ENCODE assay signal across 18 cellular contexts in genomic region chr12:42570076-42570475, GRCh38. TPM values are rescaled to one million over a fixed set of nuclear protein-coding genes. Genes with fewer than 3 reads are reported as not detected.
"Had no signal": no experiment of that assay in that cellular context is flagged by ENCODE, and none has a peak within 500 bp of the region (broad histone marks: within the 10 kb centered on the region; RNA-seq: fewer than 3 reads in every experiment).

No MANE protein-coding gene starts in this region.

- H3K27me3 ChIP-seq: transverse colon had no signal

- DNase-seq: activated CD4-positive, alpha-beta T cell treated with anti-CD3 and anti-CD28 coated beads for 48 hours; activated CD8-positive, alpha-beta memory T cell treated with anti-CD3 and anti-CD28 coated beads, Interleukin-2, amount 50 U/mL, for 4 hours; activated CD8-positive, alpha-beta T cell treated with anti-CD3 and anti-CD28 coated beads, Interleukin-2, amount 10 ng/mL, durations not matched to agents 7 days and 5 days; activated gamma-delta T cell; activated T-cell treated with anti-CD3 and anti-CD28 coated beads, Interleukin-2, amount 50 U/mL, for 48 hours; amniotic stem cell; cortex of kidney; effector CD8-positive, alpha-beta T cell; glutamatergic neuron; left ventricle myocardium superior; occipital lobe; stimulated activated CD4-positive, alpha-beta T cell treated with anti-CD3 and anti-CD28 coated beads, Interleukin-4, amount 100 ng/mL, for 1 hour; substantia nigra; SW 1271; transverse colon had no signal

- ATAC-seq: activated CD8-positive, alpha-beta T cell treated with anti-CD3 and anti-CD28 coated beads, Interleukin-2, amount 10 ng/mL, durations not matched to agents 7 days and 5 days; activated naive CD4-positive, alpha-beta T cell treated with anti-CD3 and anti-CD28 coated beads, Interleukin-2, amount 50 U/mL, for 72 hours; WTC11 had no signal

- H3K4me3 Mint-ChIP-seq: activated CD8-positive, alpha-beta T cell treated with anti-CD3 and anti-CD28 coated beads, Interleukin-2, amount 10 ng/mL, durations not matched to agents 7 days and 5 days; nephron; WTC11 had no signal

- H3K27ac Mint-ChIP-seq: activated CD8-positive, alpha-beta T cell treated with anti-CD3 and anti-CD28 coated beads, Interleukin-2, amount 10 ng/mL, durations not matched to agents 7 days and 5 days; activated naive CD4-positive, alpha-beta T cell treated with anti-CD3 and anti-CD28 coated beads, Interleukin-2, amount 50 U/mL, for 72 hours; WTC11 had no signal

- H3K36me3 Mint-ChIP-seq: activated naive CD4-positive, alpha-beta T cell treated with anti-CD3 and anti-CD28 coated beads, Interleukin-2, amount 50 U/mL, for 72 hours; WTC11 had no signal

- H3K4me3 ChIP-seq: transverse colon had no signal

- H3K9me3 ChIP-seq: transverse colon had no signal

- H3K36me3 ChIP-seq: transverse colon had no signal

- H3K9me3 Mint-ChIP-seq: activated naive CD4-positive, alpha-beta T cell treated with anti-CD3 and anti-CD28 coated beads, Interleukin-2, amount 50 U/mL, for 72 hours; nephron had no signal

- H3K27ac ChIP-seq: transverse colon had no signal

- H3K4me1 ChIP-seq: transverse colon had no signal

RNA-seq across cellular contexts. Expression of gene PRICKLE1, which starts 19.5 kb away (rescaled TPM):
- total RNA-seq: activated naive CD4-positive, alpha-beta T cell treated with anti-CD3 and anti-CD28 coated beads, Interleukin-2, amount 50 U/mL, for 72 hours had no signal
